Comparison of ENCODE assay signal across 1 cellular context in the genomic region with DNA sequence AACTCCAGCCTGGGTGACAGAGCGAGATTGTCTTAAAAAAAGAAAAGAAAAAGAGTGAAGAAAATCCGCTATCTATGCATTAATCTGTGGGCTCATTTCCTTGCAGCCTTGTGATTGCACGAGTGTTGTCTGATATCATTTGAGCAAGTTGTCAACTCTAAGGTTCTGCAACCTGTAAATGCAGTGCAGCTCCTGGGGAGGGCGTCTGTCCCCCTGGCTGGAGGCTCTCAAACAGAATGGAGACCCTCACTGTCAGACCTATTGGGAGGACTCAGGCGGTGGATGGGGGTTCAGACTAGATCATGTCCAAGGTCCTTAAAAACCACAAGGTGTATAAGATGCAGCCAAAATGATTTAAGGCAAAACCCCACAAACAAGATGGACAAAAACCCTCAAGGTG.
TF ChIP-seq lines count a peak whose summit lies in the region.

No MANE protein-coding gene starts in this region.

TF ChIP-seq in HepG2, 621 proteins besides CTCF, POLR2A, EP300 and RAD21:
- TF ChIP-seq, protein P1, sequence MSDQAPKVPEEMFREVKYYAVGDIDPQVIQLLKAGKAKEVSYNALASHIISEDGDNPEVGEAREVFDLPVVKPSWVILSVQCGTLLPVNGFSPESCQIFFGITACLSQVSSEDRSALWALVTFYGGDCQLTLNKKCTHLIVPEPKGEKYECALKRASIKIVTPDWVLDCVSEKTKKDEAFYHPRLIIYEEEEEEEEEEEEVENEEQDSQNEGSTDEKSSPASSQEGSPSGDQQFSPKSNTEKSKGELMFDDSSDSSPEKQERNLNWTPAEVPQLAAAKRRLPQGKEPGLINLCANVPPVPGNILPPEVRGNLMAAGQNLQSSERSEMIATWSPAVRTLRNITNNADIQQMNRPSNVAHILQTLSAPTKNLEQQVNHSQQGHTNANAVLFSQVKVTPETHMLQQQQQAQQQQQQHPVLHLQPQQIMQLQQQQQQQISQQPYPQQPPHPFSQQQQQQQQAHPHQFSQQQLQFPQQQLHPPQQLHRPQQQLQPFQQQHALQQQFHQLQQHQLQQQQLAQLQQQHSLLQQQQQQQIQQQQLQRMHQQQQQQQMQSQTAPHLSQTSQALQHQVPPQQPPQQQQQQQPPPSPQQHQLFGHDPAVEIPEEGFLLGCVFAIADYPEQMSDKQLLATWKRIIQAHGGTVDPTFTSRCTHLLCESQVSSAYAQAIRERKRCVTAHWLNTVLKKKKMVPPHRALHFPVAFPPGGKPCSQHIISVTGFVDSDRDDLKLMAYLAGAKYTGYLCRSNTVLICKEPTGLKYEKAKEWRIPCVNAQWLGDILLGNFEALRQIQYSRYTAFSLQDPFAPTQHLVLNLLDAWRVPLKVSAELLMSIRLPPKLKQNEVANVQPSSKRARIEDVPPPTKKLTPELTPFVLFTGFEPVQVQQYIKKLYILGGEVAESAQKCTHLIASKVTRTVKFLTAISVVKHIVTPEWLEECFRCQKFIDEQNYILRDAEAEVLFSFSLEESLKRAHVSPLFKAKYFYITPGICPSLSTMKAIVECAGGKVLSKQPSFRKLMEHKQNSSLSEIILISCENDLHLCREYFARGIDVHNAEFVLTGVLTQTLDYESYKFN (CRISPR knock-in tag; conservative IDR thresholded peaks at IDR 0.05), result no peak
